26 cellular contexts compared by ENCODE assay signal in genomic region chr10:21304198-21304597, GRCh38.
DNase-seq lines count a peak whose midpoint lies in the region; ATAC-seq and TF ChIP-seq lines count a peak whose summit lies in the region.
"Had no signal": no experiment of that assay in that cellular context is flagged by ENCODE, and none has a peak within 500 bp of the region (broad histone marks: within the 10 kb centered on the region; RNA-seq: fewer than 3 reads in every experiment).

No MANE protein-coding gene starts in this region.

- POLR2A ChIA-PET in Caco-2 (lab: Charles Lee) (interaction anchor here (0.6 to 0.7 kb wide), 2 partner anchors 35 to 191 kb away, joined by 4 read pairs; no protein-coding TSS in a partner anchor), Panc1 (lab: Charles Lee) (interaction anchor here (0.6 kb wide), 1 partner anchor 136 kb away, joined by 3 read pairs; no protein-coding TSS in a partner anchor)

- H3K27ac ChIP-seq in Panc1 (ENCODE audit: low read length) (peak overlapping the region; percentile 83), transverse colon (no peak overlapping the region)
- H3K27ac ChIP-seq: BLaER1, cardiac muscle cell, gastroesophageal sphincter had no signal

- H3K36me3 ChIP-seq in Caco-2 (ENCODE audit: control insufficient read depth, insufficient read depth, low read length): no peaks in the 10 kb centered on the region
- H3K36me3 ChIP-seq in Panc1 (ENCODE audit: control insufficient read depth, insufficient read depth, low read length): no peaks in the 10 kb centered on the region
- no peaks in the 10 kb centered on the region for H3K36me3 ChIP-seq in transverse colon
- H3K36me3 ChIP-seq: BLaER1, cardiac muscle cell, gastroesophageal sphincter had no signal

- peaks cover 41% of the 10 kb centered on the region for H3K4me1 Mint-ChIP-seq in Caco-2 (ENCODE audit: low read depth, unreplicated experiment)
- H3K4me1 Mint-ChIP-seq in mesothelial cell of epicardium: peaks cover 10% of the 10 kb centered on the region
- H3K4me1 Mint-ChIP-seq in stimulated activated effector memory CD8-positive, alpha-beta T cell treated with anti-CD3 and anti-CD28 coated beads, Interleukin-12 subunit alpha, Interleukin-12 subunit beta, amount 100 ng/mL, for 72 hours: no peaks in the 10 kb centered on the region
- H3K4me1 Mint-ChIP-seq: memory B cell, T-cell had no signal

- H3K4me3 Mint-ChIP-seq in Caco-2 (ENCODE audit: unreplicated experiment) (peak overlapping the region; percentile 46), mesothelial cell of epicardium (no peak overlapping the region)
- H3K4me3 Mint-ChIP-seq in stimulated activated effector memory CD8-positive, alpha-beta T cell treated with anti-CD3 and anti-CD28 coated beads, Interleukin-12 subunit alpha, Interleukin-12 subunit beta, amount 100 ng/mL, for 72 hours: no peak overlapping the region
- H3K4me3 Mint-ChIP-seq: memory B cell, T-cell had no signal

- H3K27ac Mint-ChIP-seq in Caco-2 (ENCODE audit: unreplicated experiment) (peak overlapping the region; percentile 93), mesothelial cell of epicardium (peak overlapping the region; percentile 18)
- H3K27ac Mint-ChIP-seq in stimulated activated effector memory CD8-positive, alpha-beta T cell treated with anti-CD3 and anti-CD28 coated beads, Interleukin-12 subunit alpha, Interleukin-12 subunit beta, amount 100 ng/mL, for 72 hours: no peak overlapping the region
- H3K27ac Mint-ChIP-seq: memory B cell, T-cell had no signal

- TF ChIP-seq EP300 in transverse colon (IDR thresholded peaks at IDR 0.05; ENCODE audit: low read depth): no peak

- intact Hi-C loops in Caco-2 (cut with micrococcal nuclease; ENCODE audit: unreplicated experiment): loop anchor here (1.0 kb wide), 6 partner anchors 10 to 95 kb away; no protein-coding TSS in a partner anchor
- intact Hi-C loops in Panc1 (cut with micrococcal nuclease; ENCODE audit: unreplicated experiment): no loop called here
- intact Hi-C loops in transverse colon (cut with DNase I; ENCODE audit: low total_unique reads): no loop called here

- H3K4me1 ChIP-seq in Caco-2: peaks cover 27% of the 10 kb centered on the region
- 0 out of 2 replicates have a peak, but pooled peaks cover 6% of the 10 kb centered on the region for H3K4me1 ChIP-seq in Panc1 (ENCODE audit: control insufficient read depth, insufficient read depth, low read length)
- H3K4me1 ChIP-seq in transverse colon: no peaks in the 10 kb centered on the region
- H3K4me1 ChIP-seq: BLaER1, gastroesophageal sphincter had no signal

- ATAC-seq in Panc1 (peak; percentile 42; the same call in 1 of the 2 replicates), HG03139 (IDR thresholded peaks at IDR 0.05; ENCODE audit: unreplicated experiment) (no peak)
- no peak for ATAC-seq in stimulated activated effector memory CD8-positive, alpha-beta T cell treated with anti-CD3 and anti-CD28 coated beads, Interleukin-12 subunit alpha, Interleukin-12 subunit beta, amount 100 ng/mL, for 72 hours
- ATAC-seq: gastroesophageal sphincter, right cardiac atrium, T-cell had no signal

- H3K27me3 ChIP-seq in Caco-2 (replicated peaks; ENCODE audit: control insufficient read depth, insufficient read depth, low read length): no peaks in the 10 kb centered on the region
- H3K27me3 ChIP-seq in Panc1 (ENCODE audit: control insufficient read depth, insufficient read depth, low read length): no peaks in the 10 kb centered on the region
- no peaks in the 10 kb centered on the region for H3K27me3 ChIP-seq in transverse colon
- H3K27me3 ChIP-seq: BLaER1, cardiac muscle cell, gastroesophageal sphincter had no signal

- TF ChIP-seq CTCF in Caco-2 (IDR thresholded peaks at IDR 0.05; ENCODE audit: insufficient read depth in 1 of 2, low read depth in 1 of 2, low read length in 1 of 2, severe bottlenecking in 1 of 2, unreplicated experiment in 1 of 2) (no peak), Panc1 (IDR thresholded peaks at IDR 0.05) (no peak), epithelial cell of esophagus (IDR thresholded peaks at IDR 0.05; ENCODE audit: insufficient read depth, low read depth, low read length, missing control alignments) (no peak), mesothelial cell of epicardium (IDR thresholded peaks at IDR 0.05; ENCODE audit: unreplicated experiment) (no peak), transverse colon (IDR thresholded peaks at IDR 0.05) (no peak)

- no peaks in the 10 kb centered on the region for H3K27me3 Mint-ChIP-seq in Caco-2 (ENCODE audit: insufficient read depth, unreplicated experiment)
- no peaks in the 10 kb centered on the region for H3K27me3 Mint-ChIP-seq in mesothelial cell of epicardium (ENCODE audit: low read depth)
- H3K27me3 Mint-ChIP-seq: memory B cell had no signal

- H3K36me3 Mint-ChIP-seq in Caco-2 (ENCODE audit: insufficient read depth, unreplicated experiment) (peaks cover 11% of the 10 kb centered on the region), mesothelial cell of epicardium (no peaks in the 10 kb centered on the region)
- no peaks in the 10 kb centered on the region for H3K36me3 Mint-ChIP-seq in stimulated activated effector memory CD8-positive, alpha-beta T cell treated with anti-CD3 and anti-CD28 coated beads, Interleukin-12 subunit alpha, Interleukin-12 subunit beta, amount 100 ng/mL, for 72 hours
- H3K36me3 Mint-ChIP-seq: memory B cell, T-cell had no signal

- DNase-seq in Caco-2: peak; percentile 83 to 86
- no peak for DNase-seq in Panc1 (ENCODE audit: low read depth, low spot score)
- peak; percentile 19 for DNase-seq in epithelial cell of esophagus (ENCODE audit: low read depth)
- no peak for DNase-seq in mesothelial cell of epicardium (ENCODE audit: low spot score in 2 of 2, unreplicated experiment in 2 of 2)
- no peak for DNase-seq in NCI-H1694 treated with DMSO at 0.1 percent for 48 hours (lab: John Stamatoyannopoulos, UW)
- DNase-seq in stimulated activated effector memory CD8-positive, alpha-beta T cell treated with anti-CD3 and anti-CD28 coated beads, Interleukin-12 subunit alpha, Interleukin-12 subunit beta, amount 100 ng/mL, for 72 hours (ENCODE audit: low spot score in 2 of 2): no peak
- DNase-seq in transverse colon: no peak
- DNase-seq: activated CD4-positive, alpha-beta T cell treated with anti-CD3 and anti-CD28 coated beads for 1 hour; activated gamma-delta T cell treated with Interleukin-2 at 50 U/mL for 16 hours; activated T-cell treated with anti-CD3 and anti-CD28 coated beads, Interleukin-2, amount 50 U/mL, for 1 hour; COR-L47; hypothalamus; islet precursor cell; Karpas-422; NCI-H1930; NCI-H345; NCI-H82; occipital lobe; OCI-M1; right cardiac atrium; T-cell had no signal

- H3K4me3 ChIP-seq in Caco-2 (ENCODE audit: low read depth, low read length) (no peak overlapping the region), Panc1 (ENCODE audit: low read depth in 2 of 2, low read length in 2 of 2) (no peak overlapping the region), epithelial cell of esophagus (ENCODE audit: low read length) (no peak overlapping the region), transverse colon (no peak overlapping the region)
- H3K4me3 ChIP-seq: BLaER1, cardiac muscle cell, gastroesophageal sphincter had no signal

- TF ChIP-seq POLR2A in transverse colon (IDR thresholded peaks at IDR 0.05): no peak

- WGBS in transverse colon (ENCODE audit: low coverage in 1 of 2), 2 donors: 69 to 70% methylated on average over 5 of the region's 5 CpGs

- CTCF ChIA-PET in Caco-2 (lab: Charles Lee) (interaction anchor here (0.6 kb wide), 1 partner anchor 170 kb away, joined by 3 read pairs; no protein-coding TSS in a partner anchor), Panc1 (lab: Charles Lee) (no interaction called here)

- in situ Hi-C loops in Panc1 (cut with HindIII; ENCODE audit: low pct_unique_long_range_greater_than_20kb, low sequenced_read_pairs) (no loop called here), transverse colon (cut with MboI; ENCODE audit: low pct_ligation_motif_present in 1 of 4, low pct_unique_long_range_greater_than_20kb in 1 of 4, low sequenced_read_pairs in 3 of 4) (no loop called here)

- peaks cover 13% of the 10 kb centered on the region for H3K9me3 Mint-ChIP-seq in Caco-2 (ENCODE audit: unreplicated experiment)
- no peaks in the 10 kb centered on the region for H3K9me3 Mint-ChIP-seq in mesothelial cell of epicardium
- H3K9me3 Mint-ChIP-seq in stimulated activated effector memory CD8-positive, alpha-beta T cell treated with anti-CD3 and anti-CD28 coated beads, Interleukin-12 subunit alpha, Interleukin-12 subunit beta, amount 100 ng/mL, for 72 hours: no peaks in the 10 kb centered on the region
- H3K9me3 Mint-ChIP-seq: memory B cell, T-cell had no signal

- H3K9me3 ChIP-seq in Caco-2 (no peaks in the 10 kb centered on the region), Panc1 (ENCODE audit: control insufficient read depth, insufficient read depth, low read depth, low read length) (no peaks in the 10 kb centered on the region), transverse colon (no peaks in the 10 kb centered on the region)
- H3K9me3 ChIP-seq: BLaER1, gastroesophageal sphincter had no signal

- no TSS peak for BruUV-seq in Caco-2 (replicated peaks; lab: Mats Ljungman, UMichigan)
- no TSS peak for BruUV-seq in Panc1 (replicated peaks; lab: Mats Ljungman, UMichigan)

Comparison
In these comparisons a context has a peak if more than half of its experiments do, and no peak if none do; other contexts are left out.
1. DNase-seq: peak in Caco-2 (2 of 2) and epithelial cell of esophagus (single experiment); none in Panc1 (single experiment), mesothelial cell of epicardium (0 of 2), NCI-H1694 treated with DMSO at 0.1 percent for 48 hours (single experiment), stimulated activated effector memory CD8-positive, alpha-beta T cell treated with anti-CD3 and anti-CD28 coated beads, Interleukin-12 subunit alpha, Interleukin-12 subunit beta, amount 100 ng/mL, for 72 hours (0 of 2) and transverse colon (single experiment).